In the genomic region with DNA sequence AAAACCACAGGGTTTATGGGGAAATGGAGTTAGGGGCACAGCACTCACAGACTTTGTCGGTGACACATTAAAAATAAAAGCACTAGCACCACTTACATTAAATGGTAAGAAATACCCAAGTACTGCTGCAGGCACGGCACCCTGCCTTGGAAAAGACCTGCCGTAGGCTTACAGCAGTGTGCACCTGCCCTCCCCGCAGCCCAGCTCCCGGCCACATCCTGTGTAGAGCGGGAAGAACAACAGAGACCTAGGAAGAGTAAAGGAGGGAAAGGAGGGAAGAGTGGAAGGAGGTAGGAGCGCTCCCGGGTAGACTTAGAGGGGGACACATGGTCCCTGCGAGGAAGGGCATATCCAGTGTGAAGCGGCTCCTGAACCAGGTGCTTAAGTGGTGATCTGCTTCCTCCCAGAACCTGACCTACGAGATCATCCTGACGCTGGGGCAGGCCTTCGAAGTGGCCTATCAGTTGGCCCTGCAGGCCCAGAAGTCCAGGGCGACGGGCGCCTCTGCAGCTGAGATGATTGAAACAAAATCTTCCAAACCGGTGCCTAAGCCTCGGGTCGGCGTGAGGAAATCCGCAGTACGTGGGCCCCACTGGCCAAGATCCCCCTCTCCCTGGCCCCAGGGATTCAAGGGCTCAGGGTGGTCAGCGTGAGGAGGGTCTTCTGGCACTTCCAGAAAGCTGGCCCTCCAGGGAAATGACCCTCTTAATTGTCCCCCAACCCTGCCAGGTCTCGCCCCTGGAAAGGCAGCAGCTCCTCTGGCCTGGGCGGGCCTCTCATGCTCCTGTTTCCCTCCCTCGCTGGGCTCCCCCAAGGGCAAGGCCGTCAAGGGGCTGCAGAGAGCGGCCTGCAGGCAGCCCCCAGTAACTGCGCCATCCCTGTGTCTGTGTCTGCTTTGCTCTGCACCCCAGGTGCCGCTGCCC, we compare ENCODE assay signal across 2 cellular contexts.
TF ChIP-seq lines count a peak whose summit lies in the region.

No MANE protein-coding gene starts in this region.

TF ChIP-seq in SK-N-SH, 30 proteins besides CTCF, POLR2A, EP300 and RAD21:
- TF ChIP-seq, protein P1, sequence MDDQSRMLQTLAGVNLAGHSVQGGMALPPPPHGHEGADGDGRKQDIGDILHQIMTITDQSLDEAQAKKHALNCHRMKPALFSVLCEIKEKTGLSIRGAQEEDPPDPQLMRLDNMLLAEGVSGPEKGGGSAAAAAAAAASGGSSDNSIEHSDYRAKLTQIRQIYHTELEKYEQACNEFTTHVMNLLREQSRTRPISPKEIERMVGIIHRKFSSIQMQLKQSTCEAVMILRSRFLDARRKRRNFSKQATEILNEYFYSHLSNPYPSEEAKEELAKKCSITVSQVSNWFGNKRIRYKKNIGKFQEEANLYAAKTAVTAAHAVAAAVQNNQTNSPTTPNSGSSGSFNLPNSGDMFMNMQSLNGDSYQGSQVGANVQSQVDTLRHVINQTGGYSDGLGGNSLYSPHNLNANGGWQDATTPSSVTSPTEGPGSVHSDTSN (IDR thresholded peaks at IDR 0.05) = no peak
- no peak for TF ChIP-seq FOXJ3 (CRISPR knock-in tag; IDR thresholded peaks at IDR 0.05)
- no peak for TF ChIP-seq SMC3 (IDR thresholded peaks at IDR 0.05; ENCODE audit: low read depth, low read length)
- no peak for TF ChIP-seq MXI1 (IDR thresholded peaks at IDR 0.05; ENCODE audit: low read depth, low read length)
- no peak for TF ChIP-seq EZH2phosphoT487 (IDR thresholded peaks at IDR 0.05; ENCODE audit: borderline replicate concordance, low read depth)
- TF ChIP-seq FOXM1 (IDR thresholded peaks at IDR 0.05; ENCODE audit: low read depth) = no peak
- TF ChIP-seq FOSL2 (IDR thresholded peaks at IDR 0.05; ENCODE audit: borderline replicate concordance, low read depth) = no peak
- TF ChIP-seq JUND (IDR thresholded peaks at IDR 0.05) = no peak
- TF ChIP-seq RXRA (IDR thresholded peaks at IDR 0.05; ENCODE audit: borderline replicate concordance, low read depth) = no peak
- TF ChIP-seq GATA2 (CRISPR knock-in tag; IDR thresholded peaks at IDR 0.05) = no peak
- no peak for TF ChIP-seq TAF1 (IDR thresholded peaks at IDR 0.05; ENCODE audit: borderline replicate concordance, low read depth, low read length)
- TF ChIP-seq, protein P2, sequence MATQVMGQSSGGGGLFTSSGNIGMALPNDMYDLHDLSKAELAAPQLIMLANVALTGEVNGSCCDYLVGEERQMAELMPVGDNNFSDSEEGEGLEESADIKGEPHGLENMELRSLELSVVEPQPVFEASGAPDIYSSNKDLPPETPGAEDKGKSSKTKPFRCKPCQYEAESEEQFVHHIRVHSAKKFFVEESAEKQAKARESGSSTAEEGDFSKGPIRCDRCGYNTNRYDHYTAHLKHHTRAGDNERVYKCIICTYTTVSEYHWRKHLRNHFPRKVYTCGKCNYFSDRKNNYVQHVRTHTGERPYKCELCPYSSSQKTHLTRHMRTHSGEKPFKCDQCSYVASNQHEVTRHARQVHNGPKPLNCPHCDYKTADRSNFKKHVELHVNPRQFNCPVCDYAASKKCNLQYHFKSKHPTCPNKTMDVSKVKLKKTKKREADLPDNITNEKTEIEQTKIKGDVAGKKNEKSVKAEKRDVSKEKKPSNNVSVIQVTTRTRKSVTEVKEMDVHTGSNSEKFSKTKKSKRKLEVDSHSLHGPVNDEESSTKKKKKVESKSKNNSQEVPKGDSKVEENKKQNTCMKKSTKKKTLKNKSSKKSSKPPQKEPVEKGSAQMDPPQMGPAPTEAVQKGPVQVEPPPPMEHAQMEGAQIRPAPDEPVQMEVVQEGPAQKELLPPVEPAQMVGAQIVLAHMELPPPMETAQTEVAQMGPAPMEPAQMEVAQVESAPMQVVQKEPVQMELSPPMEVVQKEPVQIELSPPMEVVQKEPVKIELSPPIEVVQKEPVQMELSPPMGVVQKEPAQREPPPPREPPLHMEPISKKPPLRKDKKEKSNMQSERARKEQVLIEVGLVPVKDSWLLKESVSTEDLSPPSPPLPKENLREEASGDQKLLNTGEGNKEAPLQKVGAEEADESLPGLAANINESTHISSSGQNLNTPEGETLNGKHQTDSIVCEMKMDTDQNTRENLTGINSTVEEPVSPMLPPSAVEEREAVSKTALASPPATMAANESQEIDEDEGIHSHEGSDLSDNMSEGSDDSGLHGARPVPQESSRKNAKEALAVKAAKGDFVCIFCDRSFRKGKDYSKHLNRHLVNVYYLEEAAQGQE (IDR thresholded peaks at IDR 0.05; ENCODE audit: low read depth, low read length) = no peak
- no peak for TF ChIP-seq ELF1 (IDR thresholded peaks at IDR 0.05)
- TF ChIP-seq SIN3A (IDR thresholded peaks at IDR 0.05; ENCODE audit: borderline replicate concordance, low read depth, low read length) = no peak
- TF ChIP-seq, protein P3, sequence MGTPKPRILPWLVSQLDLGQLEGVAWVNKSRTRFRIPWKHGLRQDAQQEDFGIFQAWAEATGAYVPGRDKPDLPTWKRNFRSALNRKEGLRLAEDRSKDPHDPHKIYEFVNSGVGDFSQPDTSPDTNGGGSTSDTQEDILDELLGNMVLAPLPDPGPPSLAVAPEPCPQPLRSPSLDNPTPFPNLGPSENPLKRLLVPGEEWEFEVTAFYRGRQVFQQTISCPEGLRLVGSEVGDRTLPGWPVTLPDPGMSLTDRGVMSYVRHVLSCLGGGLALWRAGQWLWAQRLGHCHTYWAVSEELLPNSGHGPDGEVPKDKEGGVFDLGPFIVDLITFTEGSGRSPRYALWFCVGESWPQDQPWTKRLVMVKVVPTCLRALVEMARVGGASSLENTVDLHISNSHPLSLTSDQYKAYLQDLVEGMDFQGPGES (IDR thresholded peaks at IDR 0.05; ENCODE audit: low read depth, low read length) = no peak
- no peak for TF ChIP-seq MEF2A (IDR thresholded peaks at IDR 0.05; ENCODE audit: borderline replicate concordance, low read depth)
- no peak for TF ChIP-seq CHD2 (IDR thresholded peaks at IDR 0.05; ENCODE audit: low read length, partially characterized antibody)
- no peak for TF ChIP-seq RFX5 (IDR thresholded peaks at IDR 0.05; ENCODE audit: low read length)
- TF ChIP-seq NFIC (IDR thresholded peaks at IDR 0.05; ENCODE audit: borderline replicate concordance) = no peak
- TF ChIP-seq TEAD4 (IDR thresholded peaks at IDR 0.05; ENCODE audit: borderline replicate concordance, insufficient read depth) = no peak
TF ChIP-seq in SK-N-SH: peak in this region for 0.

TF ChIP-seq in SK-N-SH treated with all-trans-retinoic acid at 6 μM for 48 hours, 23 proteins besides CTCF, POLR2A, EP300 and RAD21:
- TF ChIP-seq TOX (CRISPR knock-in tag; IDR thresholded peaks at IDR 0.05; ENCODE audit: borderline replicate concordance) (no peak), ISL1 (CRISPR knock-in tag; IDR thresholded peaks at IDR 0.05) (no peak), ARNTL (CRISPR knock-in tag; IDR thresholded peaks at IDR 0.05; ENCODE audit: borderline replicate concordance, low read depth) (no peak)
TF ChIP-seq in SK-N-SH treated with all-trans-retinoic acid at 6 μM for 48 hours: peak in this region for 0.
